Comparison of ENCODE assay signal across 8 cellular contexts in genomic region chr11:67955461-67956007, GRCh38. TPM values are rescaled to one million over a fixed set of nuclear protein-coding genes. Genes with fewer than 3 reads are reported as not detected.
DNase-seq lines count a peak whose midpoint lies in the region; TF ChIP-seq lines count a peak whose summit lies in the region.
"Not testable (repeated sequence)": the region's sequence is repeated elsewhere in the genome, so short reads cannot be mapped to it uniquely, and the experiment has no call there.

No MANE protein-coding gene starts in this region.

- DNase-seq in AG08395 (ENCODE audit: low spot score) (peak; percentile 79), GM19240 (ENCODE audit: insufficient read length, low spot score) (peak; percentile 61), NCI-H2107 treated with DMSO at 0.1 percent for 48 hours (lab: John Stamatoyannopoulos, UW; ENCODE audit: unreplicated experiment) (peak; percentile 5), fibroblast of lung (ENCODE audit: low read depth in 2 of 2) (peak; percentile 36 to 43)
- DNase-seq in T-helper 2 cell treated with Interferon-gamma antibody and Interleukin-4, amounts not matched to agents 5 μg/mL and 100 μg/mL, for 36 hours (ENCODE audit: low spot score), result peak; percentile 77
- peak; percentile 71 for DNase-seq in activated naive CD4-positive, alpha-beta T cell treated with anti-CD3 and anti-CD28 coated beads for 36 hours
- DNase-seq in stimulated activated CD4-positive, alpha-beta T cell treated with anti-CD3 and anti-CD28 coated beads, Interleukin-2, amount 100 ng/mL, for 24 hours, result peak; percentile 84 to 85

- H2AFZ ChIP-seq in fibroblast of lung (ENCODE audit: low read length), result not testable (repeated sequence)

- CTCF ChIA-PET in activated naive CD4-positive, alpha-beta T cell treated with anti-CD3 and anti-CD28 coated beads for 36 hours (lab: Charles Lee), result interaction anchor here (0.6 to 2.4 kb wide), 10 partner anchors 11 to 207 kb away, joined by 3 to 8 read pairs (median 3); no protein-coding TSS in a partner anchor

- H3K4me2 ChIP-seq in fibroblast of lung (ENCODE audit: extremely low read depth, insufficient read depth, low read length), result peak overlapping the region; percentile 44

- H3K9ac ChIP-seq in fibroblast of lung (ENCODE audit: insufficient read depth, low read length), result not testable (repeated sequence)

- peak overlapping the region; percentile 81 for H3K4me3 Mint-ChIP-seq in T-helper 2 cell treated with Interferon-gamma antibody and Interleukin-4, amounts not matched to agents 5 μg/mL and 100 μg/mL, for 36 hours
- peak overlapping the region; percentile 83 for H3K4me3 Mint-ChIP-seq in activated naive CD4-positive, alpha-beta T cell treated with anti-CD3 and anti-CD28 coated beads for 36 hours

- H4K20me1 ChIP-seq in fibroblast of lung (ENCODE audit: control insufficient read depth, extremely low read depth, insufficient read depth, low read length), result not testable (repeated sequence)

- H3K36me3 ChIP-seq in fibroblast of lung (ENCODE audit: control insufficient read depth, insufficient read depth, low read length); mesodermal cell (ENCODE audit: control insufficient read depth, insufficient read depth, low read length): not testable (repeated sequence)

- 0 to 1% methylated on average over 39 to 44 of the region's 57 CpGs for WGBS in mesodermal cell (ENCODE audit: insufficient coverage in 2 of 2), 2 experiments

- intact Hi-C loops in activated naive CD4-positive, alpha-beta T cell treated with anti-CD3 and anti-CD28 coated beads for 36 hours (cut with micrococcal nuclease), result loop anchor here (5.0 kb wide), 1 partner anchor 108 kb away; no protein-coding TSS in a partner anchor

- H3K9me3 Mint-ChIP-seq in T-helper 2 cell treated with Interferon-gamma antibody and Interleukin-4, amounts not matched to agents 5 μg/mL and 100 μg/mL, for 36 hours; activated naive CD4-positive, alpha-beta T cell treated with anti-CD3 and anti-CD28 coated beads for 36 hours: not testable (repeated sequence)

- not testable (repeated sequence) for H3K27me3 ChIP-seq in fibroblast of lung (ENCODE audit: control insufficient read depth, insufficient read depth, low read length)

- H3K4me1 Mint-ChIP-seq in T-helper 2 cell treated with Interferon-gamma antibody and Interleukin-4, amounts not matched to agents 5 μg/mL and 100 μg/mL, for 36 hours (ENCODE audit: low read depth); activated naive CD4-positive, alpha-beta T cell treated with anti-CD3 and anti-CD28 coated beads for 36 hours (ENCODE audit: low read depth): not testable (repeated sequence)

- H3K27ac ChIP-seq in fibroblast of lung (ENCODE audit: insufficient read depth, low read length); mesodermal cell (ENCODE audit: low read depth, low read length, severe bottlenecking): not testable (repeated sequence)

- not testable (repeated sequence) for H3K9me3 ChIP-seq in fibroblast of lung (ENCODE audit: control insufficient read depth, insufficient read depth, low read depth, low read length); mesodermal cell (ENCODE audit: control insufficient read depth, low read length)

- H3K27ac Mint-ChIP-seq in T-helper 2 cell treated with Interferon-gamma antibody and Interleukin-4, amounts not matched to agents 5 μg/mL and 100 μg/mL, for 36 hours, result peak overlapping the region; percentile 52
- not testable (repeated sequence) for H3K27ac Mint-ChIP-seq in activated naive CD4-positive, alpha-beta T cell treated with anti-CD3 and anti-CD28 coated beads for 36 hours

- not testable (repeated sequence) for H3K4me1 ChIP-seq in fibroblast of lung (ENCODE audit: control insufficient read depth, extremely low read depth, insufficient read depth, low read length); mesodermal cell (ENCODE audit: control insufficient read depth, insufficient read depth, low read length, poor library complexity, severe bottlenecking)

- not testable (repeated sequence) for H3K79me2 ChIP-seq in fibroblast of lung (ENCODE audit: control insufficient read depth, insufficient read depth, low read length)

- H3K4me3 ChIP-seq in fibroblast of lung (replicated peaks in 1 of 4; ENCODE audit: control extremely low read depth in 1 of 4, insufficient read depth in 1 of 4, low read depth in 3 of 4, low read length in 4 of 4) (peak overlapping the region in 3 of 4 experiments; percentile 12 to 49 (median 31)), mesodermal cell (ENCODE audit: extremely low read depth, insufficient read depth, low read length, poor library complexity, severe bottlenecking) (peak overlapping the region; percentile 28)

- H3K27me3 Mint-ChIP-seq in T-helper 2 cell treated with Interferon-gamma antibody and Interleukin-4, amounts not matched to agents 5 μg/mL and 100 μg/mL, for 36 hours (ENCODE audit: low read depth), result peaks cover 48% of the 10 kb centered on the region
- H3K27me3 Mint-ChIP-seq in activated naive CD4-positive, alpha-beta T cell treated with anti-CD3 and anti-CD28 coated beads for 36 hours (ENCODE audit: low read depth), result peaks cover 20% of the 10 kb centered on the region

- not testable (repeated sequence) for H3K36me3 Mint-ChIP-seq in T-helper 2 cell treated with Interferon-gamma antibody and Interleukin-4, amounts not matched to agents 5 μg/mL and 100 μg/mL, for 36 hours (ENCODE audit: low read depth); activated naive CD4-positive, alpha-beta T cell treated with anti-CD3 and anti-CD28 coated beads for 36 hours (ENCODE audit: low read depth)

- peak; percentile 39 to 40 for TF ChIP-seq CTCF in fibroblast of lung (conservative IDR thresholded peaks at IDR 0.05 in 1 of 2, IDR thresholded peaks at IDR 0.05 in 1 of 2; ENCODE audit: low read depth in 1 of 2, low read length in 2 of 2)

RNA-seq across cellular contexts. Expression of gene UNC93B1, which starts 48.4 kb away (rescaled TPM):
- 10 to 100 TPM; 18.4 to 19.0 TPM for total RNA-seq in activated naive CD4-positive, alpha-beta T cell treated with anti-CD3 and anti-CD28 coated beads for 36 hours
- 20.0 and 20.5 TPM in 2 replicates for total RNA-seq in fibroblast of lung
- 11.5 and 15.7 TPM in 2 replicates for polyA plus RNA-seq in fibroblast of lung
- polyA plus RNA-seq in fibroblast of lung (2012), result 10.8 and 17.2 TPM in 2 replicates
- polyA minus RNA-seq in fibroblast of lung (ENCODE audit: low replicate concordance), result 35.3 and 55.9 TPM in 2 replicates
- 15.0 TPM for polyA plus RNA-seq in mesodermal cell (2013, experiment 1 of 2)
- 12.5 TPM for polyA plus RNA-seq in mesodermal cell (2013, experiment 2 of 2)

RNA-seq across cellular contexts. Expression of gene ALDH3B1, which starts 54.6 kb away (rescaled TPM):
- total RNA-seq in activated naive CD4-positive, alpha-beta T cell treated with anti-CD3 and anti-CD28 coated beads for 36 hours, result not detected
- total RNA-seq in fibroblast of lung, result 24.9 and 57.6 TPM in 2 replicates
- 19.1 and 39.0 TPM in 2 replicates for polyA plus RNA-seq in fibroblast of lung
- polyA plus RNA-seq in fibroblast of lung (2012), result 28.9 and 61.9 TPM in 2 replicates
- 14.7 and 50.0 TPM in 2 replicates for polyA minus RNA-seq in fibroblast of lung (ENCODE audit: low replicate concordance)
- polyA plus RNA-seq in mesodermal cell (2013, experiment 1 of 2), result 1.1 TPM
- polyA plus RNA-seq in mesodermal cell (2013, experiment 2 of 2), result 1.4 TPM

Comparison
In these comparisons a context has a peak if more than half of its experiments do, and no peak if none do; other contexts are left out.
1. DNase-seq: peak in every context shown above with its lines; median percentile 84 in stimulated activated CD4-positive, alpha-beta T cell treated with anti-CD3 and anti-CD28 coated beads, Interleukin-2, amount 100 ng/mL, for 24 hours; 79 in AG08395; 77 in T-helper 2 cell treated with Interferon-gamma antibody and Interleukin-4, amounts not matched to agents 5 μg/mL and 100 μg/mL, for 36 hours; 71 in activated naive CD4-positive, alpha-beta T cell treated with anti-CD3 and anti-CD28 coated beads for 36 hours; 61 in GM19240; 40 in fibroblast of lung; 5 in NCI-H2107 treated with DMSO at 0.1 percent for 48 hours.
2. RNA of gene ALDH3B1, which starts 54.6 kb away (total RNA-seq): 24.9 to 57.6 TPM in fibroblast of lung; not detected in activated naive CD4-positive, alpha-beta T cell treated with anti-CD3 and anti-CD28 coated beads for 36 hours; every median in the first group is over 10 times any median in the second.